ENCODE assay signal across 25 cellular contexts in the genomic region with DNA sequence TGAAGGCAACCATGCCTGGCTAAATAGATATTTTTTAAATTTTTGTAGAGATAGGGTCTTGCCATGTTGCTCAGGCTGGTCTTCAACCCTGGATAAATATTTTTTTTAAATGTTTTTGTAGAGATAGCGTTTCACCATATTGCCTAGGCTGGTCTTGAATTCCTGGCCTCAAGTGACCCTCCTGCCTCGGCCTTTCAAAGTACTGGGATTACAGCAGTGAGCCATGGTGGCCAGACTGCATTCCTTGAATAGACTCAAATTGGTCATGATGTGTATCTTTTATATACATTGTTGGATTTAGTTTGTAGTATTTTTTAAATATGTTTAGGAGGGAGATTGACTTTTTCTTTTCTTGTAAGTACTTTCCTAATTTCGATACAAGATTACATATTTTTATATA.
"Had no signal": no experiment of that assay in that cellular context is flagged by ENCODE, and none has a peak within 500 bp of the region (broad histone marks: within the 10 kb centered on the region; RNA-seq: fewer than 3 reads in every experiment).

No MANE protein-coding gene starts in this region.

- FAIRE-seq: endothelial cell of umbilical vein had no signal

- H3K4me3 ChIP-seq: coronary artery, esophagus squamous epithelium, gastrocnemius medialis, lung, right lobe of liver, smooth muscle cell, suprapubic skin, transverse colon, vagina had no signal

- H3K4me1 ChIP-seq: esophagus squamous epithelium, gastrocnemius medialis, parathyroid adenoma, right lobe of liver, suprapubic skin, transverse colon, vagina had no signal

- H3K36me3 ChIP-seq: esophagus squamous epithelium, gastrocnemius medialis, neutrophil, right lobe of liver, suprapubic skin, transverse colon, vagina had no signal

- H3K9me3 ChIP-seq: esophagus squamous epithelium, gastrocnemius medialis, neutrophil, right lobe of liver, suprapubic skin, transverse colon, vagina had no signal

- H3K27me3 ChIP-seq: esophagus squamous epithelium, gastrocnemius medialis, neutrophil, right lobe of liver, suprapubic skin, transverse colon, vagina had no signal

- DNase-seq: dermis blood vessel endothelial cell; effector memory CD4-positive, alpha-beta T cell; erythroblast; esophagus squamous epithelium; gastrocnemius medialis; head of caudate nucleus; kidney; right lobe of liver; stimulated activated CD4-positive, alpha-beta T cell treated with anti-CD3 and anti-CD28 coated beads, Interleukin-12 subunit alpha, Interleukin-12 subunit beta, amount 100 ng/mL, for 4 hours; stimulated activated CD4-positive, alpha-beta T cell treated with anti-CD3 and anti-CD28 coated beads, Interleukin-1b, Interleukin-23, amount 100 ng/mL, for 48 hours; stimulated activated CD4-positive, alpha-beta T cell treated with anti-CD3 and anti-CD28 coated beads, Interleukin-4, amount 100 ng/mL, for 1 hour; stimulated activated CD8-positive, alpha-beta memory T cell treated with anti-CD3 and anti-CD28 coated beads, Interleukin-4, amount 100 ng/mL, for 48 hours; stimulated activated naive CD4-positive, alpha-beta T cell; stimulated activated naive CD8-positive, alpha-beta T cell treated with anti-CD3 and anti-CD28 coated beads, Interleukin-15, amount 100 ng/mL, for 72 hours; transverse colon had no signal

- ATAC-seq: gastrocnemius medialis; left lobe of liver; natural killer cell treated with Interleukin-12 subunit alpha and Interleukin-12 subunit beta and Interleukin-15 and Interleukin-18, amount 100 ng/mL, for 72 hours; right lobe of liver; stimulated activated naive CD8-positive, alpha-beta T cell treated with anti-CD3 and anti-CD28 coated beads, Interleukin-15, amount 100 ng/mL, for 72 hours had no signal

- H3K27ac ChIP-seq: coronary artery, esophagus squamous epithelium, gastrocnemius medialis, neutrophil, parathyroid adenoma, right lobe of liver, suprapubic skin, transverse colon, vagina had no signal
